Comparison of ENCODE assay signal across 25 cellular contexts in the genomic region with DNA sequence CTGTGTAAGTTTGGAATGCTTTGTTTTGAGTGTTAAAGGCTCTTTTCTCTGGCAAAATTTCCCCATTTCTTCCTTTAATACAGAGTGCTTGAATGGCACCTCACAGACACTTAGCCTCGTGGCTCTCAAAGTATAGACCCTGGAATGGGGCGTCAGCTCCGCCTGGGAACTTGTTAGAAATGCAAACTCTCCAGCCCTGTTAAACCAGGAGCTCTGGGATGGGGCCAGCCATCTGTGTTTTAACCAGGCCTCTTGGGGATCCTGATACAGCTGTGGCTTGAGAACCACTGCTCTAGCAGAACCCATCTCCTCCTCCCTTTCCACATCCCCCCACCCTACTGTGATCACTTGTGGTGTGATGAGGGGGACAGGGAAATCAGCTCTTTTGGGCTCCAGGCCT. TPM values are rescaled to one million over a fixed set of nuclear protein-coding genes. Genes with fewer than 3 reads are reported as not detected.
DNase-seq lines count a peak whose midpoint lies in the region; ATAC-seq and TF ChIP-seq lines count a peak whose summit lies in the region.
"Had no signal": no experiment of that assay in that cellular context is flagged by ENCODE, and none has a peak within 500 bp of the region (broad histone marks: within the 10 kb centered on the region; RNA-seq: fewer than 3 reads in every experiment).

No MANE protein-coding gene starts in this region.

- H3K9ac ChIP-seq in BLaER1: no peak overlapping the region
- H3K9ac ChIP-seq: GM23248 had no signal

- H3K27me3 Mint-ChIP-seq in glutamatergic neuron (ENCODE audit: unreplicated experiment): no peaks in the 10 kb centered on the region

- no peak overlapping the region for H3K4me3 ChIP-seq in BLaER1
- H3K4me3 ChIP-seq: GM23248, HAP-1, Peyer's patch, SJSA1 had no signal

- peaks cover 2% of the 10 kb centered on the region for H3K9me3 Mint-ChIP-seq in glutamatergic neuron (ENCODE audit: unreplicated experiment)
- H3K9me3 Mint-ChIP-seq: CD8-positive, alpha-beta memory T cell had no signal

- H3K4me3 Mint-ChIP-seq in glutamatergic neuron (ENCODE audit: unreplicated experiment): no peak overlapping the region
- H3K4me3 Mint-ChIP-seq: CD8-positive, alpha-beta memory T cell had no signal

- H3K36me3 ChIP-seq in BLaER1: no peaks in the 10 kb centered on the region
- H3K36me3 ChIP-seq: HAP-1, Peyer's patch, SJSA1 had no signal

- H3K4me1 Mint-ChIP-seq in glutamatergic neuron (ENCODE audit: low read depth, unreplicated experiment): peaks cover 6% of the 10 kb centered on the region
- H3K4me1 Mint-ChIP-seq: CD8-positive, alpha-beta memory T cell had no signal

- no peak for TF ChIP-seq CTCF in GM10266 (IDR thresholded peaks at IDR 0.05; ENCODE audit: control insufficient read depth, insufficient read depth, low read depth, missing control alignments)
- TF ChIP-seq CTCF in glutamatergic neuron (IDR thresholded peaks at IDR 0.05; ENCODE audit: partially characterized antibody, unreplicated experiment): no peak

- H3K27ac ChIP-seq in BLaER1: no peak overlapping the region
- H3K27ac ChIP-seq: GM23248, Peyer's patch, SJSA1 had no signal

- peak overlapping the region; percentile 15; the same call in 1 of the 2 replicates for H3K4me2 ChIP-seq in BLaER1

- H3K27ac Mint-ChIP-seq in glutamatergic neuron (ENCODE audit: unreplicated experiment): peak overlapping the region; percentile 81
- H3K27ac Mint-ChIP-seq: CD8-positive, alpha-beta memory T cell had no signal

- ATAC-seq in GM21423 (IDR thresholded peaks at IDR 0.05; ENCODE audit: unreplicated experiment) (no peak), HG02623 (IDR thresholded peaks at IDR 0.05; ENCODE audit: unreplicated experiment) (no peak)

- H3K9me3 ChIP-seq in BLaER1: no peaks in the 10 kb centered on the region
- H3K9me3 ChIP-seq: HAP-1, Peyer's patch, SJSA1 had no signal

- no peaks in the 10 kb centered on the region for H4K20me1 ChIP-seq in BLaER1

- peaks cover 9% of the 10 kb centered on the region for H3K4me1 ChIP-seq in BLaER1
- H3K4me1 ChIP-seq: HAP-1, Peyer's patch had no signal

- no peaks in the 10 kb centered on the region for H3K27me3 ChIP-seq in BLaER1
- H3K27me3 ChIP-seq: Peyer's patch, SJSA1 had no signal

- no peaks in the 10 kb centered on the region for H3K36me3 Mint-ChIP-seq in glutamatergic neuron (ENCODE audit: unreplicated experiment)
- H3K36me3 Mint-ChIP-seq: CD8-positive, alpha-beta memory T cell had no signal

- peak; percentile 1 for DNase-seq in GM10266 (ENCODE audit: extremely low spot score)
- DNase-seq in glutamatergic neuron: peak; percentile 28
- peak; percentile 5 for DNase-seq in myocyte (ENCODE audit: low read depth)
- DNase-seq in NCI-H524 treated with DMSO at 0.1 percent for 48 hours (lab: John Stamatoyannopoulos, UW): no peak
- DNase-seq in CD1c-positive myeloid dendritic cell (ENCODE audit: extremely low spot score): no peak
- DNase-seq: C1 segment of cervical spinal cord; Calu3; CD8-positive, alpha-beta memory T cell; DMS53; GDM1; GM23248; KBM-7; MM.1S; NCI-H1092 treated with DMSO at 0.1 percent for 48 hours; NCI-H1436 treated with DMSO at 0.1 percent for 48 hours; NCI-H1930; NCI-H345; NCI-H524; NCI-H82; Peyer's patch had no signal

RNA-seq across cellular contexts. Expression of gene LTBP1, which starts 15.9 kb away (rescaled TPM):
- total RNA-seq in glutamatergic neuron (ENCODE audit: unreplicated experiment) (3.9 TPM), myocyte (14.4 and 26.2 TPM in 2 replicates)
- 5.3 TPM for polyA plus RNA-seq in myocyte (2012)
- total RNA-seq: CD8-positive, alpha-beta memory T cell had no signal
- polyA plus RNA-seq: CD8-positive, alpha-beta memory T cell had no signal

Comparison
In these comparisons a context has a peak if more than half of its experiments do, and no peak if none do; other contexts are left out.
1. DNase-seq: peak in GM10266 (single experiment), glutamatergic neuron (single experiment) and myocyte (single experiment); none in NCI-H524 treated with DMSO at 0.1 percent for 48 hours (single experiment) and CD1c-positive myeloid dendritic cell (single experiment).